In genomic region chr3:52093751-52094525, GRCh38 we compare ENCODE assay signal across 13 cellular contexts. TPM values are rescaled to one million over a fixed set of nuclear protein-coding genes. Genes with fewer than 3 reads are reported as not detected.
DNase-seq lines count a peak whose midpoint lies in the region; ATAC-seq and TF ChIP-seq lines count a peak whose summit lies in the region.
"Had no signal": no experiment of that assay in that cellular context is flagged by ENCODE, and none has a peak within 500 bp of the region (broad histone marks: within the 10 kb centered on the region; RNA-seq: fewer than 3 reads in every experiment).

No MANE protein-coding gene starts in this region.

- CTCF ChIA-PET in MCF 10A (lab: Yijun Ruan, JAX), result interaction anchor here (0.6 kb wide), 3 partner anchors 8 to 93 kb away, joined by 3 to 6 read pairs (median 3); no protein-coding TSS in a partner anchor

- intact Hi-C loops in MCF 10A (cut with micrococcal nuclease) (no loop called here), breast epithelium (cut with DNase I; ENCODE audit: low total_unique reads) (loop anchor here (1.0 kb wide), 1 partner anchor 28 kb away; no protein-coding TSS in a partner anchor)

- no peaks in the 10 kb centered on the region for H3K9me3 Mint-ChIP-seq in MCF 10A (ENCODE audit: unreplicated experiment)
- H3K9me3 Mint-ChIP-seq in stimulated activated effector memory CD8-positive, alpha-beta T cell treated with anti-CD3 and anti-CD28 coated beads, Interleukin-12 subunit alpha, Interleukin-12 subunit beta, amount 100 ng/mL, for 72 hours, result no peaks in the 10 kb centered on the region

- H3K4me3 Mint-ChIP-seq in MCF 10A (ENCODE audit: unreplicated experiment), result no peak overlapping the region
- no peak overlapping the region for H3K4me3 Mint-ChIP-seq in stimulated activated effector memory CD8-positive, alpha-beta T cell treated with anti-CD3 and anti-CD28 coated beads, Interleukin-12 subunit alpha, Interleukin-12 subunit beta, amount 100 ng/mL, for 72 hours

- H3K36me3 ChIP-seq in breast epithelium, result no peaks in the 10 kb centered on the region
- H3K36me3 ChIP-seq: suprapubic skin had no signal

- POLR2A ChIA-PET in MCF 10A (lab: Yijun Ruan, JAX), result no interaction called here

- H3K9me3 ChIP-seq in breast epithelium, result no peaks in the 10 kb centered on the region
- H3K9me3 ChIP-seq: suprapubic skin had no signal

- peaks cover 7% of the 10 kb centered on the region for H3K4me1 Mint-ChIP-seq in MCF 10A (ENCODE audit: insufficient read depth, unreplicated experiment)
- no peaks in the 10 kb centered on the region for H3K4me1 Mint-ChIP-seq in stimulated activated effector memory CD8-positive, alpha-beta T cell treated with anti-CD3 and anti-CD28 coated beads, Interleukin-12 subunit alpha, Interleukin-12 subunit beta, amount 100 ng/mL, for 72 hours

- TF ChIP-seq CTCF in MCF 10A (IDR thresholded peaks at IDR 0.05; ENCODE audit: unreplicated experiment) (no peak), breast epithelium (IDR thresholded peaks at IDR 0.05) (no peak), GM20000 (IDR thresholded peaks at IDR 0.05; ENCODE audit: extremely low read depth, missing control alignments) (no peak)

- H3K27me3 ChIP-seq in breast epithelium, result no peaks in the 10 kb centered on the region
- H3K27me3 ChIP-seq: suprapubic skin had no signal

- H3K4me3 ChIP-seq in breast epithelium, result no peak overlapping the region
- H3K4me3 ChIP-seq: suprapubic skin had no signal

- H3K4me1 ChIP-seq in breast epithelium, result no peaks in the 10 kb centered on the region

- BruUV-seq in MCF 10A (replicated peaks; lab: Mats Ljungman, UMichigan), result no TSS peak

- peak; percentile 50; the same call in 2 of the 3 replicates for ATAC-seq in SK-N-SH treated with all-trans-retinoic acid at 6 μM for 48 hours
- peak; percentile 3 for ATAC-seq in stimulated activated effector memory CD8-positive, alpha-beta T cell treated with anti-CD3 and anti-CD28 coated beads, Interleukin-12 subunit alpha, Interleukin-12 subunit beta, amount 100 ng/mL, for 72 hours
- ATAC-seq in GM19328 (IDR thresholded peaks at IDR 0.05; ENCODE audit: unreplicated experiment), result no peak

- H3K27ac Mint-ChIP-seq in MCF 10A (ENCODE audit: low read depth, unreplicated experiment), result no peak overlapping the region
- H3K27ac Mint-ChIP-seq in stimulated activated effector memory CD8-positive, alpha-beta T cell treated with anti-CD3 and anti-CD28 coated beads, Interleukin-12 subunit alpha, Interleukin-12 subunit beta, amount 100 ng/mL, for 72 hours, result peak overlapping the region; percentile 8

- DNase-seq in MCF 10A (ENCODE audit: unreplicated experiment) (peak; percentile 13), breast epithelium (ENCODE audit: low spot score in 2 of 2) (no peak), hepatic stellate cell (ENCODE audit: low spot score) (peak; percentile 79), DMS 273 (lab: John Stamatoyannopoulos, UW; ENCODE audit: unreplicated experiment) (no peak), GM20000 (ENCODE audit: low spot score) (no peak)
- DNase-seq in stimulated activated effector memory CD8-positive, alpha-beta T cell treated with anti-CD3 and anti-CD28 coated beads, Interleukin-12 subunit alpha, Interleukin-12 subunit beta, amount 100 ng/mL, for 72 hours (ENCODE audit: low spot score in 2 of 2), result no peak
- DNase-seq: activated CD4-positive, alpha-beta T cell treated with anti-CD3 and anti-CD28 coated beads for 1 hour; GF-D8; NCI-H1105 treated with DMSO at 0.1 percent for 48 hours; NCI-H774 had no signal

- H3K36me3 Mint-ChIP-seq in MCF 10A (ENCODE audit: insufficient read depth, unreplicated experiment), result no peaks in the 10 kb centered on the region
- peaks cover 6% of the 10 kb centered on the region for H3K36me3 Mint-ChIP-seq in stimulated activated effector memory CD8-positive, alpha-beta T cell treated with anti-CD3 and anti-CD28 coated beads, Interleukin-12 subunit alpha, Interleukin-12 subunit beta, amount 100 ng/mL, for 72 hours

- no peak overlapping the region for H3K27ac ChIP-seq in breast epithelium
- H3K27ac ChIP-seq: suprapubic skin had no signal

- no peak for TF ChIP-seq POLR2A in breast epithelium (IDR thresholded peaks at IDR 0.05)

- H3K27me3 Mint-ChIP-seq in MCF 10A (ENCODE audit: insufficient read depth, unreplicated experiment), result no peaks in the 10 kb centered on the region

TF ChIP-seq in SK-N-SH treated with all-trans-retinoic acid at 6 μM for 48 hours, 23 proteins besides CTCF, POLR2A, EP300 and RAD21 (continues in another document):
- TF ChIP-seq GLIS3 (CRISPR knock-in tag; IDR thresholded peaks at IDR 0.05) (no peak), ZFP3 (CRISPR knock-in tag; IDR thresholded peaks at IDR 0.05) (no peak), POU6F1 (CRISPR knock-in tag; IDR thresholded peaks at IDR 0.05; ENCODE audit: borderline replicate concordance, low read depth) (no peak), TCF4 (CRISPR knock-in tag; IDR thresholded peaks at IDR 0.05; ENCODE audit: borderline replicate concordance) (no peak), ZNF8 (CRISPR knock-in tag; IDR thresholded peaks at IDR 0.05) (no peak), ZC3H10 (CRISPR knock-in tag; IDR thresholded peaks at IDR 0.05) (no peak), ZNF565 (CRISPR knock-in tag; conservative IDR thresholded peaks at IDR 0.05; ENCODE audit: low read depth) (no peak), PPARA (CRISPR knock-in tag; IDR thresholded peaks at IDR 0.05; ENCODE audit: borderline replicate concordance) (no peak), RARB (CRISPR knock-in tag; IDR thresholded peaks at IDR 0.05) (no peak), SNAI2 (CRISPR knock-in tag; IDR thresholded peaks at IDR 0.05) (no peak)
- TF ChIP-seq, protein P1, sequence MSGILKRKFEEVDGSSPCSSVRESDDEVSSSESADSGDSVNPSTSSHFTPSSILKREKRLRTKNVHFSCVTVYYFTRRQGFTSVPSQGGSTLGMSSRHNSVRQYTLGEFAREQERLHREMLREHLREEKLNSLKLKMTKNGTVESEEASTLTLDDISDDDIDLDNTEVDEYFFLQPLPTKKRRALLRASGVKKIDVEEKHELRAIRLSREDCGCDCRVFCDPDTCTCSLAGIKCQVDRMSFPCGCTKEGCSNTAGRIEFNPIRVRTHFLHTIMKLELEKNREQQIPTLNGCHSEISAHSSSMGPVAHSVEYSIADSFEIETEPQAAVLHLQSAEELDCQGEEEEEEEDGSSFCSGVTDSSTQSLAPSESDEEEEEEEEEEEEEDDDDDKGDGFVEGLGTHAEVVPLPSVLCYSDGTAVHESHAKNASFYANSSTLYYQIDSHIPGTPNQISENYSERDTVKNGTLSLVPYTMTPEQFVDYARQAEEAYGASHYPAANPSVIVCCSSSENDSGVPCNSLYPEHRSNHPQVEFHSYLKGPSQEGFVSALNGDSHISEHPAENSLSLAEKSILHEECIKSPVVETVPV (CRISPR knock-in tag; IDR thresholded peaks at IDR 0.05), result no peak
- TF ChIP-seq, protein P2, sequence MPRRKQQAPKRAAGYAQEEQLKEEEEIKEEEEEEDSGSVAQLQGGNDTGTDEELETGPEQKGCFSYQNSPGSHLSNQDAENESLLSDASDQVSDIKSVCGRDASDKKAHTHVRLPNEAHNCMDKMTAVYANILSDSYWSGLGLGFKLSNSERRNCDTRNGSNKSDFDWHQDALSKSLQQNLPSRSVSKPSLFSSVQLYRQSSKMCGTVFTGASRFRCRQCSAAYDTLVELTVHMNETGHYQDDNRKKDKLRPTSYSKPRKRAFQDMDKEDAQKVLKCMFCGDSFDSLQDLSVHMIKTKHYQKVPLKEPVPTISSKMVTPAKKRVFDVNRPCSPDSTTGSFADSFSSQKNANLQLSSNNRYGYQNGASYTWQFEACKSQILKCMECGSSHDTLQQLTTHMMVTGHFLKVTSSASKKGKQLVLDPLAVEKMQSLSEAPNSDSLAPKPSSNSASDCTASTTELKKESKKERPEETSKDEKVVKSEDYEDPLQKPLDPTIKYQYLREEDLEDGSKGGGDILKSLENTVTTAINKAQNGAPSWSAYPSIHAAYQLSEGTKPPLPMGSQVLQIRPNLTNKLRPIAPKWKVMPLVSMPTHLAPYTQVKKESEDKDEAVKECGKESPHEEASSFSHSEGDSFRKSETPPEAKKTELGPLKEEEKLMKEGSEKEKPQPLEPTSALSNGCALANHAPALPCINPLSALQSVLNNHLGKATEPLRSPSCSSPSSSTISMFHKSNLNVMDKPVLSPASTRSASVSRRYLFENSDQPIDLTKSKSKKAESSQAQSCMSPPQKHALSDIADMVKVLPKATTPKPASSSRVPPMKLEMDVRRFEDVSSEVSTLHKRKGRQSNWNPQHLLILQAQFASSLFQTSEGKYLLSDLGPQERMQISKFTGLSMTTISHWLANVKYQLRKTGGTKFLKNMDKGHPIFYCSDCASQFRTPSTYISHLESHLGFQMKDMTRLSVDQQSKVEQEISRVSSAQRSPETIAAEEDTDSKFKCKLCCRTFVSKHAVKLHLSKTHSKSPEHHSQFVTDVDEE (CRISPR knock-in tag; IDR thresholded peaks at IDR 0.05), result no peak
- TF ChIP-seq, protein P3, sequence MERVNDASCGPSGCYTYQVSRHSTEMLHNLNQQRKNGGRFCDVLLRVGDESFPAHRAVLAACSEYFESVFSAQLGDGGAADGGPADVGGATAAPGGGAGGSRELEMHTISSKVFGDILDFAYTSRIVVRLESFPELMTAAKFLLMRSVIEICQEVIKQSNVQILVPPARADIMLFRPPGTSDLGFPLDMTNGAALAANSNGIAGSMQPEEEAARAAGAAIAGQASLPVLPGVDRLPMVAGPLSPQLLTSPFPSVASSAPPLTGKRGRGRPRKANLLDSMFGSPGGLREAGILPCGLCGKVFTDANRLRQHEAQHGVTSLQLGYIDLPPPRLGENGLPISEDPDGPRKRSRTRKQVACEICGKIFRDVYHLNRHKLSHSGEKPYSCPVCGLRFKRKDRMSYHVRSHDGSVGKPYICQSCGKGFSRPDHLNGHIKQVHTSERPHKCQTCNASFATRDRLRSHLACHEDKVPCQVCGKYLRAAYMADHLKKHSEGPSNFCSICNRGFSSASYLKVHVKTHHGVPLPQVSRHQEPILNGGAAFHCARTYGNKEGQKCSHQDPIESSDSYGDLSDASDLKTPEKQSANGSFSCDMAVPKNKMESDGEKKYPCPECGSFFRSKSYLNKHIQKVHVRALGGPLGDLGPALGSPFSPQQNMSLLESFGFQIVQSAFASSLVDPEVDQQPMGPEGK (CRISPR knock-in tag; IDR thresholded peaks at IDR 0.05; ENCODE audit: borderline replicate concordance), result no peak

RNA-seq across cellular contexts. Expression of gene DUSP7, which starts 37.6 kb away (rescaled TPM):
- total RNA-seq in MCF 10A (2022) (67.4 and 69.1 TPM in 2 replicates), breast epithelium (10 to 100 TPM in 1 of 3 donors, 1 to 10 TPM in 2; 7.0 to 11.1 (median 8.6) TPM)

Comparison
In these comparisons a context has a peak if more than half of its experiments do, and no peak if none do; other contexts are left out.
1. DNase-seq: peak in MCF 10A (single experiment) and hepatic stellate cell (single experiment); none in breast epithelium (0 of 2), stimulated activated effector memory CD8-positive, alpha-beta T cell treated with anti-CD3 and anti-CD28 coated beads, Interleukin-12 subunit alpha, Interleukin-12 subunit beta, amount 100 ng/mL, for 72 hours (0 of 2), DMS 273 (single experiment) and GM20000 (single experiment).